Comparison of ENCODE assay signal across 5 cellular contexts in the genomic region with DNA sequence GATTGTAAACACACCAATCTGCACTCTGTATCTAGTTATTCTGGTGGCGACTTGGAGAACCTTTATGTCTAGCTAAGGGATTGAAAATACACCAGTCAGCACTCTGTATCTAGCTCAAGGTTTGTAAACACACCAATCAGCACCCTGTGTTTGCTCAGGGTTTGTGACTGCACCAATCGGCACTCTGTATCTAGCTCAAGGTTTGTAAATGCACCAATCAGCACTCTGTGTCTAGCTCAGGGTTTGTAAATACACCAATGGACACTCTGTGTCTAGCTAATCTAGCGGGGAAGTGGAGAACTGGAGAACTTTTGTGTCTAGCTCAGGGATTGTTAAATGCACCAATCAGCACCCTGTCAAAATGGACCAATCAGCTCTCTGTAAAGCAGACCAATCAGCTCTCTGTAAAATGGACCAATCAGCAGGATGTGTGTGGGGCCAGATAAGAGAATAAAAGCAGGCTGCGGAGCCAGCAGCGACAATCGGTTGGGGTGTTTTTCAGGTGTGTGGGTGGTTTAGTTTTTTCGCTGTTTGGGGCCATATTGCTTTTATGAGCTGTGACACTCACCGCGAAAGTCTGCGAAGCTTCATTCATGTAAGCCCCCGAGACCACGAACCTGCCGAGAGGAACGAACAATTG. TPM values are rescaled to one million over a fixed set of nuclear protein-coding genes. Genes with fewer than 3 reads are reported as not detected.
DNase-seq lines count a peak whose midpoint lies in the region; ATAC-seq, FAIRE-seq and TF ChIP-seq lines count a peak whose summit lies in the region.
"Not testable (repeated sequence)": the region's sequence is repeated elsewhere in the genome, so short reads cannot be mapped to it uniquely, and the experiment has no call there.

No MANE protein-coding gene starts in this region.

- CTCF ChIA-PET in K562 (lab: Yijun Ruan, JAX; ENCODE audit: low intra/inter-chr PET ratio): not testable (repeated sequence)

- not testable (repeated sequence) for H3K27me3 Mint-ChIP-seq in GM23338 (ENCODE audit: insufficient read depth, low read depth, poor library complexity); neural progenitor cell (ENCODE audit: insufficient read depth, low read depth); progenitor cell of endocrine pancreas

- peak overlapping the region; percentile 76; the same call in 1 of the 2 replicates for H2AFZ ChIP-seq in GM23338
- not testable (repeated sequence) for H2AFZ ChIP-seq in K562 (ENCODE audit: low read depth, low read length); neural progenitor cell (replicated peaks)

- H3K27ac Mint-ChIP-seq in GM23338: not testable (repeated sequence)
- H3K27ac Mint-ChIP-seq in neural progenitor cell (peak overlapping the region; percentile 29), progenitor cell of endocrine pancreas (peak overlapping the region; percentile 35)

- TF ChIP-seq EP300 in K562 (IDR thresholded peaks at IDR 0.05; ENCODE audit: low read length): not testable (repeated sequence)

- H4K20me1 ChIP-seq in GM23338 (replicated peaks; ENCODE audit: insufficient read depth); K562 (replicated peaks; ENCODE audit: control insufficient read depth, insufficient read depth, low read length); neural progenitor cell (ENCODE audit: low read depth): not testable (repeated sequence)

- H3K36me3 Mint-ChIP-seq in GM23338 (ENCODE audit: low read depth); neural progenitor cell; progenitor cell of endocrine pancreas (ENCODE audit: insufficient read depth): not testable (repeated sequence)

- FAIRE-seq in K562 (lab: Jason Lieb, UNC): not testable (repeated sequence)

- not testable (repeated sequence) for TF ChIP-seq RAD21 in K562 (CRISPR knock-in tag; conservative IDR thresholded peaks at IDR 0.05 in 1 of 2, IDR thresholded peaks at IDR 0.05 in 1 of 2)

- not testable (repeated sequence) for H3K4me2 ChIP-seq in GM23338; K562 (ENCODE audit: insufficient read depth, low read length); neural progenitor cell

- intact Hi-C loops in K562 (cut with micrococcal nuclease): not testable (repeated sequence)

- not testable (repeated sequence) for TF ChIP-seq CTCF in 22Rv1 (IDR thresholded peaks at IDR 0.05); GM23338 (conservative IDR thresholded peaks at IDR 0.05; ENCODE audit: low read depth in 2 of 2); K562 (IDR thresholded peaks at IDR 0.05 in 2 of 3, conservative IDR thresholded peaks at IDR 0.05 in 1 of 3; ENCODE audit: insufficient read depth in 2 of 3, low read depth in 1 of 3, low read length in 3 of 3); neural progenitor cell (IDR thresholded peaks at IDR 0.05); progenitor cell of endocrine pancreas (IDR thresholded peaks at IDR 0.05; ENCODE audit: unreplicated experiment)

- not testable (repeated sequence) for H3K79me2 ChIP-seq in GM23338 (replicated peaks; ENCODE audit: insufficient read depth); K562 (ENCODE audit: control insufficient read depth, insufficient read depth, low read length); neural progenitor cell (ENCODE audit: low read depth)

- not testable (repeated sequence) for H3K27me3 ChIP-seq in GM23338 (ENCODE audit: insufficient read depth); K562 (ENCODE audit: control insufficient read depth in 2 of 2, insufficient read depth in 2 of 2, low read length in 2 of 2); neural progenitor cell

- DNase-seq in GM23338 (ENCODE audit: low spot score); K562 (ENCODE audit: extremely low read depth in 1 of 4, low spot score in 3 of 4); neural progenitor cell (ENCODE audit: low spot score); progenitor cell of endocrine pancreas (ENCODE audit: low spot score, unreplicated experiment): not testable (repeated sequence)

- H3K4me3 ChIP-seq in GM23338, K562, neural progenitor cell: not testable (repeated sequence)

- POLR2A ChIA-PET in K562 (lab: Yijun Ruan, JAX): interaction anchor here (0.6 to 3.1 kb wide), 5 partner anchors 9 to 73 kb away, joined by 3 to 13 read pairs (median 4); no protein-coding TSS in a partner anchor

- not testable (repeated sequence) for ATAC-seq in GM23338, K562

- not testable (repeated sequence) for H3K9me3 Mint-ChIP-seq in GM23338; neural progenitor cell; progenitor cell of endocrine pancreas (ENCODE audit: low read depth)

- not testable (repeated sequence) for H3K4me1 ChIP-seq in GM23338 (ENCODE audit: insufficient read depth); K562 (replicated peaks in 1 of 2; ENCODE audit: control insufficient read depth in 2 of 2, insufficient read depth in 2 of 2, low read length in 2 of 2); neural progenitor cell

- H3K9ac ChIP-seq in K562 (ENCODE audit: insufficient read depth in 1 of 2, low read depth in 2 of 2, low read length in 2 of 2); neural progenitor cell: not testable (repeated sequence)

- in situ Hi-C loops in K562 (cut with MboI): not testable (repeated sequence)

- not testable (repeated sequence) for H3K9me2 ChIP-seq in GM23338 (ENCODE audit: insufficient read depth)

- WGBS in K562 (ENCODE audit: insufficient coverage, low coverage, missing lambda C conversion rate): 61% methylated on average over 14 of the region's 14 CpGs

- H3K4me1 Mint-ChIP-seq in GM23338; neural progenitor cell; progenitor cell of endocrine pancreas (ENCODE audit: low read depth): not testable (repeated sequence)

- not testable (repeated sequence) for H3K36me3 ChIP-seq in GM23338 (ENCODE audit: insufficient read depth); K562 (ENCODE audit: control insufficient read depth, insufficient read depth, low read length); neural progenitor cell

- not testable (repeated sequence) for H3K9me1 ChIP-seq in K562 (ENCODE audit: control insufficient read depth, insufficient read depth, low read length)

- not testable (repeated sequence) for H3F3A ChIP-seq in GM23338 (replicated peaks; ENCODE audit: low read depth); neural progenitor cell (ENCODE audit: low read depth)

- not testable (repeated sequence) for TF ChIP-seq POLR2A in K562 (conservative IDR thresholded peaks at IDR 0.05)

- not testable (repeated sequence) for BruUV-seq in K562 (replicated peaks; lab: Mats Ljungman, UMichigan)

- peak overlapping the region; percentile 92; the same call in 1 of the 2 replicates for H3K27ac ChIP-seq in 22Rv1
- H3K27ac ChIP-seq in GM23338 (ENCODE audit: low read depth); K562 (ENCODE audit: extremely low read depth, low read depth, low read length); neural progenitor cell: not testable (repeated sequence)

- not testable (repeated sequence) for H3K4me3 Mint-ChIP-seq in GM23338; neural progenitor cell; progenitor cell of endocrine pancreas (ENCODE audit: low read depth)

- H3K9me3 ChIP-seq in K562 (replicated peaks; ENCODE audit: control insufficient read depth, insufficient read depth, low read depth, low read length); neural progenitor cell (ENCODE audit: low read depth): not testable (repeated sequence)

RNA-seq across cellular contexts. Expression of a gene that starts 22.9 kb away (rescaled TPM):
- 114 and 125 TPM in 2 replicates for total RNA-seq in GM23338 (2014; rRNA removed; shearing (Covaris generic))
- 62.4 and 65.9 TPM in 2 replicates for polyA plus RNA-seq in GM23338 (2016; fragmentation: Nextera tagmentation; extraction: Ambion mirVana)
- total RNA-seq in K562 (2011; cell fraction: chromatin; rRNA removed; ENCODE audit: low replicate concordance): 698 and 990 TPM in 2 replicates
- total RNA-seq in K562 (2011; cell fraction: nucleolus; rRNA removed): 389 and 392 TPM in 2 replicates
- total RNA-seq in K562 (2011; cell fraction: nucleoplasm; rRNA removed): 547 and 619 TPM in 2 replicates
- 176 and 194 TPM in 2 replicates for total RNA-seq in K562 (2014; rRNA removed)
- total RNA-seq in K562 (2014; rRNA removed; fragmentation: Illumina TruSeq; extraction: Trizol): 269 and 301 TPM in 2 replicates
- total RNA-seq in K562 (2015; rRNA removed; fragmentation: Illumina TruSeq; extraction: Trizol): 190 and 197 TPM in 2 replicates
- total RNA-seq in K562 (2021): 168 and 169 TPM in 2 replicates
- 307 and 315 TPM in 2 replicates for polyA plus RNA-seq in K562 (2011; rRNA removed)
- 232 and 246 TPM in 2 replicates for polyA plus RNA-seq in K562 (2011; cell fraction: cytosol; rRNA removed)
- 472 and 632 TPM in 2 replicates for polyA plus RNA-seq in K562 (2011; cell fraction: nucleus; rRNA removed)
- 114 and 144 TPM in 2 replicates for polyA plus RNA-seq in K562 (2012)
- polyA plus RNA-seq in K562 (2014; fragmentation: Illumina TruSeq; extraction: Trizol): 201 and 250 TPM in 2 replicates
- polyA plus RNA-seq in K562 (2014; fragmentation: Nextera tagmentation; extraction: Ambion mirVana): 100 to 1,000 TPM; 136 to 181 TPM
- polyA plus RNA-seq in K562 (2014; rRNA removed): 207 and 213 TPM in 2 replicates
- polyA minus RNA-seq in K562 (2011; rRNA and poly(A)+ RNA removed): 307 and 339 TPM in 2 replicates
- polyA minus RNA-seq in K562 (2011; cell fraction: cytosol; rRNA and poly(A)+ RNA removed): 97.9 and 140 TPM in 2 replicates
- 212 and 378 TPM in 2 replicates for polyA minus RNA-seq in K562 (2011; cell fraction: nucleus; rRNA and poly(A)+ RNA removed)
- total RNA-seq in neural progenitor cell (ENCODE audit: low replicate concordance): 143 and 190 TPM in 2 replicates
- total RNA-seq in progenitor cell of endocrine pancreas: 93.2 and 94.3 TPM in 2 replicates

RNA-seq across cellular contexts. Expression of a gene that starts 24.9 kb away (rescaled TPM):
- 50.1 and 63.3 TPM in 2 replicates for total RNA-seq in GM23338 (2014; rRNA removed; shearing (Covaris generic))
- polyA plus RNA-seq in GM23338 (2016; fragmentation: Nextera tagmentation; extraction: Ambion mirVana) (47.1 and 47.2 TPM in 2 replicates), K562 (2011; rRNA removed) (41.7 and 51.0 TPM in 2 replicates), K562 (2014; fragmentation: Illumina TruSeq; extraction: Trizol) (52.0 and 54.1 TPM in 2 replicates), K562 (2014; fragmentation: Nextera tagmentation; extraction: Ambion mirVana) (10 to 100 TPM; 65.4 to 88.9 TPM), K562 (2014; rRNA removed) (47.2 and 48.4 TPM in 2 replicates)
- 109 and 110 TPM in 2 replicates for total RNA-seq in K562 (2011; cell fraction: chromatin; rRNA removed; ENCODE audit: low replicate concordance)
- total RNA-seq in K562 (2011; cell fraction: nucleolus; rRNA removed): 69.5 and 69.6 TPM in 2 replicates
- 118 and 187 TPM in 2 replicates for total RNA-seq in K562 (2011; cell fraction: nucleoplasm; rRNA removed)
- total RNA-seq in K562 (2014; rRNA removed) (68.8 and 120 TPM in 2 replicates), K562 (2014; rRNA removed; fragmentation: Illumina TruSeq; extraction: Trizol) (47.1 and 48.9 TPM in 2 replicates), K562 (2015; rRNA removed; fragmentation: Illumina TruSeq; extraction: Trizol) (60.6 and 60.9 TPM in 2 replicates), K562 (2021) (42.4 and 47.1 TPM in 2 replicates), neural progenitor cell (ENCODE audit: low replicate concordance) (57.8 and 65.8 TPM in 2 replicates), progenitor cell of endocrine pancreas (65.5 and 65.7 TPM in 2 replicates)
- 27.8 and 35.3 TPM in 2 replicates for polyA plus RNA-seq in K562 (2011; cell fraction: cytosol; rRNA removed)
- polyA plus RNA-seq in K562 (2011; cell fraction: nucleus; rRNA removed): 212 and 235 TPM in 2 replicates
- polyA plus RNA-seq in K562 (2012): 43.8 and 80.2 TPM in 2 replicates
- 63.6 and 90.6 TPM in 2 replicates for polyA minus RNA-seq in K562 (2011; rRNA and poly(A)+ RNA removed)
- polyA minus RNA-seq in K562 (2011; cell fraction: cytosol; rRNA and poly(A)+ RNA removed): 32.9 and 33.6 TPM in 2 replicates
- 39.9 and 48.1 TPM in 2 replicates for polyA minus RNA-seq in K562 (2011; cell fraction: nucleus; rRNA and poly(A)+ RNA removed)
